ENCODE assay signal across 15 cellular contexts in the genomic region with DNA sequence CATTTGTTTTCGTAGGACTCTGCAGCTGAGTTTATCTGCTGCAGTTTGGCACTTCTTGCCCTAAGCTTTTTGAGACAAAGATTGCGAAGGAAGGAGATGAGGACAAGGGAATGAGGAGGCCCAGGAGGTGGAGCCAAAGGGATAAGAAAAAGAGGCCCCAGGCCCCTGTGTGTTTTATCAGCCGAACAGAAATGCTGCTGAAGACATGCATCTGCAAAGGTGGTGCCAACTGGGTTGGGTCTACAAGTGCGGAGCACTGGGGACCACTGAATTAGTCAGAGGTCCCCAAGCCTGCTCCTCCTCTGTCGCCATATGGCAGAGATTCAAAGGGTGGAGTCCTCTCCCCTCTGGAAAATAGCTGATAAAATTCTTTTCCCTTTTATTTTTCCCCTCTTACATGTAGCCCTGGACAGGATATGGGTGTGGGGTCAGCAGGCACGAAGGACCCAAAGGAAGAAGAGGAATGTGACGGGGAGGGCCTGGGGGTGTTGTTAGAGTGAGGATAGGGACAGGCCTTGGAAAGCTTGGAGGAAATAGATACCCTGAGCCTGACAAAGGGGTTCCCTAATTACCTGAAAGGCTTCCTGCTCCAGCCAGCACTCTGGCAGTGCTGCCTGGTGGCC. TPM values are rescaled to one million over a fixed set of nuclear protein-coding genes. Genes with fewer than 3 reads are reported as not detected.
DNase-seq lines count a peak whose midpoint lies in the region; ATAC-seq and TF ChIP-seq lines count a peak whose summit lies in the region.
"Had no signal": no experiment of that assay in that cellular context is flagged by ENCODE, and none has a peak within 500 bp of the region (broad histone marks: within the 10 kb centered on the region; RNA-seq: fewer than 3 reads in every experiment).

No MANE protein-coding gene starts in this region.

- TF ChIP-seq CTCF in GM23338 (conservative IDR thresholded peaks at IDR 0.05; ENCODE audit: low read depth in 2 of 2) (peak in 1 of 2 experiments; percentile 24; a peak in 2 of 4 replicates), ascending aorta (IDR thresholded peaks at IDR 0.05) (no peak), left ventricle myocardium inferior (IDR thresholded peaks at IDR 0.05; ENCODE audit: borderline replicate concordance) (peak; percentile 20), GM10266 (IDR thresholded peaks at IDR 0.05; ENCODE audit: control insufficient read depth, insufficient read depth, low read depth, missing control alignments) (no peak), brain microvascular endothelial cell (IDR thresholded peaks at IDR 0.05; ENCODE audit: low read depth, low read length, missing control alignments) (no peak)

- H2AFZ ChIP-seq in GM23338, result 0 out of 2 replicates have a peak overlapping the region, but pooled peaks have one; percentile 63

- intact Hi-C loops in ascending aorta (cut with DNase I) (no loop called here), left ventricle myocardium inferior (cut with micrococcal nuclease) (no loop called here)

- no peaks in the 10 kb centered on the region; the same call in 1 of the 2 replicates for H3K9me2 ChIP-seq in GM23338 (ENCODE audit: insufficient read depth)

- peak overlapping the region in 1 of 3 donors; percentile 69 for H3K9ac ChIP-seq in skeletal muscle tissue (ENCODE audit: low read depth in 1 of 3, low read length in 3 of 3)

- H3K36me3 ChIP-seq in GM23338 (ENCODE audit: insufficient read depth) (no peaks in the 10 kb centered on the region), ascending aorta (no peaks in the 10 kb centered on the region), left ventricle myocardium inferior (no peaks in the 10 kb centered on the region), skeletal muscle tissue (ENCODE audit: control insufficient read depth in 3 of 3, insufficient read depth in 3 of 3, low read length in 3 of 3) (no peaks in the 10 kb centered on the region), brain microvascular endothelial cell (replicated peaks) (no peaks in the 10 kb centered on the region)

- H3K79me2 ChIP-seq in GM23338 (replicated peaks; ENCODE audit: insufficient read depth), result no peaks in the 10 kb centered on the region

- H3K27me3 ChIP-seq in GM23338 (ENCODE audit: insufficient read depth) (peaks cover 43% of the 10 kb centered on the region), ascending aorta (no peaks in the 10 kb centered on the region), left ventricle myocardium inferior (ENCODE audit: low read depth) (peaks cover 11% of the 10 kb centered on the region), skeletal muscle tissue (ENCODE audit: control insufficient read depth in 3 of 3, insufficient read depth in 3 of 3, low read length in 3 of 3) (peaks cover 7 to 20% (median 8%) of the 10 kb centered on the region in 3 donors), brain microvascular endothelial cell (replicated peaks) (peaks cover 4% of the 10 kb centered on the region)

- peaks cover 22% of the 10 kb centered on the region for H3K27me3 Mint-ChIP-seq in GM23338 (ENCODE audit: insufficient read depth, low read depth, poor library complexity)

- H3K4me3 Mint-ChIP-seq in GM23338, result no peak overlapping the region
- H3K4me3 Mint-ChIP-seq: activated naive CD4-positive, alpha-beta T cell treated with anti-CD3 and anti-CD28 coated beads, Interleukin-2, amount 10 ng/mL, durations not matched to agents 7 days and 5 days; naive B cell; stimulated activated effector memory CD8-positive, alpha-beta T cell treated with anti-CD3 and anti-CD28 coated beads, Interleukin-12 subunit alpha, Interleukin-12 subunit beta, amount 100 ng/mL, for 72 hours had no signal

- in situ Hi-C loops in brain microvascular endothelial cell (cut with HindIII; ENCODE audit: low pct_ligation_motif_present, low sequenced_read_pairs), result no loop called here

- H3K4me3 ChIP-seq in GM23338, result no peak overlapping the region
- H3K4me3 ChIP-seq in ascending aorta, result peak overlapping the region in 1 of 2 donors; percentile 60
- peak overlapping the region; percentile 77 for H3K4me3 ChIP-seq in left ventricle myocardium inferior
- H3K4me3 ChIP-seq in skeletal muscle tissue (ENCODE audit: low read length in 3 of 3), result peak overlapping the region in 2 of 3 donors; percentile 63 to 68
- H3K4me3 ChIP-seq in brain microvascular endothelial cell (ENCODE audit: low read depth, low read length), result no peak overlapping the region
- H3K4me3 ChIP-seq: SK-N-MC had no signal

- DNase-seq in GM23338 (ENCODE audit: low spot score) (no peak), ascending aorta (ENCODE audit: low spot score in 2 of 2) (peak in 1 of 2 donors; percentile 75), left ventricle myocardium inferior (peak; percentile 58), SIG-M5 treated with dmso at 0.1 percent for 504 hours (lab: John Stamatoyannopoulos, UW; ENCODE audit: unreplicated experiment) (no peak), GM10266 (ENCODE audit: extremely low spot score) (no peak), brain microvascular endothelial cell (no peak)
- DNase-seq: activated naive CD4-positive, alpha-beta T cell treated with anti-CD3 and anti-CD28 coated beads, Interleukin-2, amount 10 ng/mL, durations not matched to agents 7 days and 5 days; naive B cell; NCI-H1105; stimulated activated CD4-positive, alpha-beta T cell treated with anti-CD3 and anti-CD28 coated beads, Interleukin-4, amount 100 ng/mL, for 24 hours had no signal

- H3K4me1 Mint-ChIP-seq in GM23338, result peaks cover 8% of the 10 kb centered on the region

- no peaks in the 10 kb centered on the region for H3F3A ChIP-seq in GM23338 (replicated peaks; ENCODE audit: low read depth)

- ATAC-seq in GM23338, result no peak
- no peak for ATAC-seq in HG03442 (IDR thresholded peaks at IDR 0.05; ENCODE audit: unreplicated experiment)
- ATAC-seq: stimulated activated effector memory CD8-positive, alpha-beta T cell treated with anti-CD3 and anti-CD28 coated beads, Interleukin-12 subunit alpha, Interleukin-12 subunit beta, amount 100 ng/mL, for 72 hours had no signal

- no peak overlapping the region for H3K27ac Mint-ChIP-seq in GM23338
- H3K27ac Mint-ChIP-seq: activated naive CD4-positive, alpha-beta T cell treated with anti-CD3 and anti-CD28 coated beads, Interleukin-2, amount 10 ng/mL, durations not matched to agents 7 days and 5 days; naive B cell; stimulated activated effector memory CD8-positive, alpha-beta T cell treated with anti-CD3 and anti-CD28 coated beads, Interleukin-12 subunit alpha, Interleukin-12 subunit beta, amount 100 ng/mL, for 72 hours had no signal

- H3K9me3 ChIP-seq in ascending aorta (no peaks in the 10 kb centered on the region), left ventricle myocardium inferior (replicated peaks) (no peaks in the 10 kb centered on the region), skeletal muscle tissue (ENCODE audit: control insufficient read depth in 3 of 3, low read length in 3 of 3) (no peaks in the 10 kb centered on the region)

- H3K36me3 Mint-ChIP-seq in GM23338 (ENCODE audit: low read depth), result no peaks in the 10 kb centered on the region
- H3K36me3 Mint-ChIP-seq: naive B cell; stimulated activated effector memory CD8-positive, alpha-beta T cell treated with anti-CD3 and anti-CD28 coated beads, Interleukin-12 subunit alpha, Interleukin-12 subunit beta, amount 100 ng/mL, for 72 hours had no signal

- 0 out of 2 replicates have a peak, but pooled peaks cover 3% of the 10 kb centered on the region for H3K4me1 ChIP-seq in GM23338 (ENCODE audit: insufficient read depth)
- peaks cover 0 to 3% of the 10 kb centered on the region in 2 donors for H3K4me1 ChIP-seq in ascending aorta
- peaks cover 77% of the 10 kb centered on the region for H3K4me1 ChIP-seq in left ventricle myocardium inferior
- peaks cover under 1 to 20% (median 8%) of the 10 kb centered on the region in 3 donors for H3K4me1 ChIP-seq in skeletal muscle tissue (ENCODE audit: control insufficient read depth in 3 of 3, insufficient read depth in 3 of 3, low read length in 3 of 3)

- no peak overlapping the region for H3K4me2 ChIP-seq in GM23338

- H3K27ac ChIP-seq in GM23338 (ENCODE audit: low read depth) (no peak overlapping the region), ascending aorta (peak overlapping the region; percentile 61 to 85), left ventricle myocardium inferior (replicated peaks) (peak overlapping the region; percentile 95), skeletal muscle tissue (ENCODE audit: low read depth, low read length) (peak overlapping the region; percentile 51), brain microvascular endothelial cell (no peak overlapping the region)
- H3K27ac ChIP-seq: SK-N-MC had no signal

- H3K9me3 Mint-ChIP-seq in GM23338, result no peaks in the 10 kb centered on the region; the same call in 2 of the 3 replicates
- H3K9me3 Mint-ChIP-seq: activated naive CD4-positive, alpha-beta T cell treated with anti-CD3 and anti-CD28 coated beads, Interleukin-2, amount 10 ng/mL, durations not matched to agents 7 days and 5 days; stimulated activated effector memory CD8-positive, alpha-beta T cell treated with anti-CD3 and anti-CD28 coated beads, Interleukin-12 subunit alpha, Interleukin-12 subunit beta, amount 100 ng/mL, for 72 hours had no signal

- H4K20me1 ChIP-seq in GM23338 (replicated peaks; ENCODE audit: insufficient read depth), result no peaks in the 10 kb centered on the region

TF ChIP-seq in GM23338, 12 proteins besides CTCF, POLR2A, EP300 and RAD21 (continues in another document):
- no peak for TF ChIP-seq JUNB (IDR thresholded peaks at IDR 0.05; ENCODE audit: unreplicated experiment)
- TF ChIP-seq STAT1 (IDR thresholded peaks at IDR 0.05; ENCODE audit: unreplicated experiment), result no peak
- no peak for TF ChIP-seq EZH2phosphoT487 (IDR thresholded peaks at IDR 0.05; ENCODE audit: unreplicated experiment)
- TF ChIP-seq POLR2AphosphoS5 (IDR thresholded peaks at IDR 0.05; ENCODE audit: low read depth), result no peak
- TF ChIP-seq ZNF331 (CRISPR knock-in tag; IDR thresholded peaks at IDR 0.05; ENCODE audit: low read depth), result no peak
- no peak for TF ChIP-seq EZH2 (IDR thresholded peaks at IDR 0.05; ENCODE audit: low read depth, unreplicated experiment)
- no peak for TF ChIP-seq NANOG (IDR thresholded peaks at IDR 0.05; ENCODE audit: borderline replicate concordance)
- no peak for TF ChIP-seq CREB1 (CRISPR knock-in tag; IDR thresholded peaks at IDR 0.05; ENCODE audit: low read depth)

RNA-seq across cellular contexts. Expression of gene CD34, which starts 2.7 kb away (rescaled TPM):
- total RNA-seq in GM23338 (2014; rRNA removed; shearing (Covaris generic)), result 0.07 and 0.23 TPM in 2 replicates
- polyA plus RNA-seq in GM23338 (2016; fragmentation: Nextera tagmentation; extraction: Ambion mirVana), result 0.09 and 0.18 TPM in 2 replicates
- total RNA-seq in ascending aorta (142 TPM), left ventricle myocardium inferior (69.6 TPM), skeletal muscle tissue (20.9 TPM)
- total RNA-seq: HT1080 had no signal

Comparison
In these comparisons a context has a peak if more than half of its experiments do, and no peak if none do; other contexts are left out.
1. H3K27ac ChIP-seq: peak in ascending aorta (2 of 2), left ventricle myocardium inferior (single experiment) and skeletal muscle tissue (single experiment); none in GM23338 (single experiment) and brain microvascular endothelial cell (single experiment).
2. H3K4me3 ChIP-seq: peak in left ventricle myocardium inferior (single experiment) and skeletal muscle tissue (2 of 3); none in GM23338 (single experiment) and brain microvascular endothelial cell (single experiment).
3. RNA of gene CD34, which starts 2.7 kb away (total RNA-seq): 142 TPM in ascending aorta (single experiment), 69.6 TPM in left ventricle myocardium inferior (single experiment) and 20.9 TPM in skeletal muscle tissue (single experiment); 0.07 to 0.23 TPM in GM23338; every median in the first group is over 10 times any median in the second.